ENCODE assay signal across 22 cellular contexts in the genomic region with DNA sequence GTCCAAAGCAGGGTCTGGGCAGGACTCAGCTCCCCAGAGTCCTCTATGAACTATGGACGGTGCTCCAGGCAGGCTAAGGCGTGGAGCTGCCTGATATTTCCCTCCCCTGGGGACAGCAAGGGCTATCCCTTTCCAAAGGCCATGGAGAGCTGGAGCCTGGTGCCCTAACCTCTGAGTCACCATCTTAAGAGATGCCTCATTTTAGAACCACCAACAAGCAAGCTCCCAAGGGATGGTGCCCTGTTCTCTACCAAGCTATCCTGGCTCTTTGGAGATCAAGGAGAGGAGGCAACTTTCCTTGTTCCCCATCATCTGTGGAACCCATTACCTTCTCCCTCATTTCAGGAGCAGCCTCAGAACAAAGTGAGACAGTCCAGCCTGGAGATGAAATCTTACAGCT. TPM values are rescaled to one million over a fixed set of nuclear protein-coding genes. Genes with fewer than 3 reads are reported as not detected.
A peak's percentile ranks its signal among the peaks of the same experiment; 100 is the strongest.
DNase-seq lines count a peak whose midpoint lies in the region; ATAC-seq and TF ChIP-seq lines count a peak whose summit lies in the region.
"Had no signal": no experiment of that assay in that cellular context is flagged by ENCODE, and none has a peak within 500 bp of the region (broad histone marks: within the 10 kb centered on the region; RNA-seq: fewer than 3 reads in every experiment).

No MANE protein-coding gene starts in this region.

- peaks cover 93% of the 10 kb centered on the region for H3K36me3 ChIP-seq in neutrophil
- H3K36me3 ChIP-seq in uterus: no peaks in the 10 kb centered on the region
- H3K36me3 ChIP-seq: BE2C had no signal

- no peaks in the 10 kb centered on the region for H3K9me3 Mint-ChIP-seq in activated T-cell treated with anti-CD3 and anti-CD28 coated beads, Interleukin-2, amount 50 U/mL, for 24 hours
- H3K9me3 Mint-ChIP-seq in activated T-cell treated with anti-CD3 and anti-CD28 coated beads, Interleukin-2, amount 50 U/mL, for 72 hours: no peaks in the 10 kb centered on the region
- no peaks in the 10 kb centered on the region for H3K9me3 Mint-ChIP-seq in activated naive CD8-positive, alpha-beta T cell treated with anti-CD3 and anti-CD28 coated beads, Interleukin-2, amount 50 U/mL, for 24 hours
- H3K9me3 Mint-ChIP-seq: activated naive CD4-positive, alpha-beta T cell treated with anti-CD3 and anti-CD28 coated beads, Interleukin-2, amount 50 U/mL, for 72 hours had no signal

- TF ChIP-seq POLR2A in uterus (IDR thresholded peaks at IDR 0.05): no peak

- H3K4me3 Mint-ChIP-seq in activated T-cell treated with anti-CD3 and anti-CD28 coated beads, Interleukin-2, amount 50 U/mL, for 24 hours: no peak overlapping the region
- no peak overlapping the region for H3K4me3 Mint-ChIP-seq in activated T-cell treated with anti-CD3 and anti-CD28 coated beads, Interleukin-2, amount 50 U/mL, for 72 hours
- H3K4me3 Mint-ChIP-seq in activated naive CD8-positive, alpha-beta T cell treated with anti-CD3 and anti-CD28 coated beads, Interleukin-2, amount 50 U/mL, for 24 hours: no peak overlapping the region

- H3K27ac ChIP-seq in neutrophil: peak overlapping the region; percentile 96
- no peak overlapping the region for H3K27ac ChIP-seq in uterus
- H3K27ac ChIP-seq: gastroesophageal sphincter, stomach, transverse colon had no signal

- H3K27ac Mint-ChIP-seq in activated T-cell treated with anti-CD3 and anti-CD28 coated beads, Interleukin-2, amount 50 U/mL, for 24 hours: peak overlapping the region; percentile 71
- no peak overlapping the region for H3K27ac Mint-ChIP-seq in activated T-cell treated with anti-CD3 and anti-CD28 coated beads, Interleukin-2, amount 50 U/mL, for 72 hours
- peak overlapping the region; percentile 40 for H3K27ac Mint-ChIP-seq in activated naive CD8-positive, alpha-beta T cell treated with anti-CD3 and anti-CD28 coated beads, Interleukin-2, amount 50 U/mL, for 24 hours

- H3K27me3 Mint-ChIP-seq in activated T-cell treated with anti-CD3 and anti-CD28 coated beads, Interleukin-2, amount 50 U/mL, for 24 hours: no peaks in the 10 kb centered on the region
- H3K27me3 Mint-ChIP-seq in activated T-cell treated with anti-CD3 and anti-CD28 coated beads, Interleukin-2, amount 50 U/mL, for 72 hours (ENCODE audit: low read depth): no peaks in the 10 kb centered on the region
- no peaks in the 10 kb centered on the region for H3K27me3 Mint-ChIP-seq in activated naive CD8-positive, alpha-beta T cell treated with anti-CD3 and anti-CD28 coated beads, Interleukin-2, amount 50 U/mL, for 24 hours

- ATAC-seq in activated T-cell treated with anti-CD3 and anti-CD28 coated beads, Interleukin-2, amount 50 U/mL, for 72 hours (replicated peaks in 1 of 2): no peak
- no peak for ATAC-seq in activated naive CD8-positive, alpha-beta T cell treated with anti-CD3 and anti-CD28 coated beads, Interleukin-2, amount 50 U/mL, for 24 hours
- ATAC-seq: activated naive CD4-positive, alpha-beta T cell treated with anti-CD3 and anti-CD28 coated beads, Interleukin-2, amount 50 U/mL, for 72 hours; gastroesophageal sphincter had no signal

- H3K4me1 ChIP-seq in neutrophil (ENCODE audit: control insufficient read depth in 1 of 2, insufficient read depth in 1 of 2, low read depth in 1 of 2, low read length in 1 of 2) (peaks cover 43 to 47% of the 10 kb centered on the region in 2 experiments), uterus (peaks cover 1 to 10% of the 10 kb centered on the region in 2 donors)
- H3K4me1 ChIP-seq: BE2C had no signal

- peaks cover 100% of the 10 kb centered on the region for H3K36me3 Mint-ChIP-seq in activated T-cell treated with anti-CD3 and anti-CD28 coated beads, Interleukin-2, amount 50 U/mL, for 24 hours (ENCODE audit: low read depth)
- peaks cover 26 to 51% of the 10 kb centered on the region in 2 donors for H3K36me3 Mint-ChIP-seq in activated T-cell treated with anti-CD3 and anti-CD28 coated beads, Interleukin-2, amount 50 U/mL, for 72 hours (ENCODE audit: insufficient read depth in 2 of 2)
- peaks cover 94% of the 10 kb centered on the region for H3K36me3 Mint-ChIP-seq in activated naive CD8-positive, alpha-beta T cell treated with anti-CD3 and anti-CD28 coated beads, Interleukin-2, amount 50 U/mL, for 24 hours (ENCODE audit: low read depth)

- DNase-seq in activated T-cell treated with anti-CD3 and anti-CD28 coated beads, Interleukin-2, amount 50 U/mL, for 24 hours: peak; percentile 17
- no peak for DNase-seq in activated T-cell treated with anti-CD3 and anti-CD28 coated beads, Interleukin-2, amount 50 U/mL, for 72 hours
- DNase-seq in LHCN-M2 (ENCODE audit: low read depth) (peak; percentile 78), SW480 (ENCODE audit: low spot score) (no peak), uterus (no peak)
- DNase-seq in activated naive CD8-positive, alpha-beta T cell treated with anti-CD3 and anti-CD28 coated beads, Interleukin-2, amount 50 U/mL, for 24 hours: no peak
- DNase-seq in stimulated activated CD4-positive, alpha-beta T cell treated with anti-CD3 and anti-CD28 coated beads, Interleukin-1b, Interleukin-23, amount 100 ng/mL, for 48 hours: no peak
- DNase-seq: activated CD4-positive, alpha-beta T cell treated with anti-CD3 and anti-CD28 coated beads, Interleukin-2, amount 50 U/mL, for 48 hours; activated CD4-positive, CD25-positive, alpha-beta regulatory T cell; BE2C; islet precursor cell; NCI-H1417 treated with DMSO at 0.1 percent for 48 hours; NCI-H2107; NCI-H510A; NK-92 treated with Interleukin-12 subunit alpha and Interleukin-12 subunit beta, amount 100 ng/mL, for 24 hours; nucleus accumbens; stimulated activated CD4-positive, alpha-beta T cell treated with anti-CD3 and anti-CD28 coated beads, Interleukin-4, amount 100 ng/mL, for 24 hours; stomach; transverse colon had no signal

- no peak for TF ChIP-seq CTCF in neutrophil (IDR thresholded peaks at IDR 0.05)
- TF ChIP-seq CTCF in uterus (IDR thresholded peaks at IDR 0.05): no peak

- H3K27me3 ChIP-seq in neutrophil: no peaks in the 10 kb centered on the region
- H3K27me3 ChIP-seq in uterus: no peaks in the 10 kb centered on the region
- H3K27me3 ChIP-seq: gastroesophageal sphincter, stomach, transverse colon had no signal

- peaks cover 94% of the 10 kb centered on the region for H3K4me1 Mint-ChIP-seq in activated T-cell treated with anti-CD3 and anti-CD28 coated beads, Interleukin-2, amount 50 U/mL, for 24 hours (ENCODE audit: low read depth)
- peaks cover 81% of the 10 kb centered on the region for H3K4me1 Mint-ChIP-seq in activated T-cell treated with anti-CD3 and anti-CD28 coated beads, Interleukin-2, amount 50 U/mL, for 72 hours (ENCODE audit: low read depth)
- peaks cover 71% of the 10 kb centered on the region for H3K4me1 Mint-ChIP-seq in activated naive CD8-positive, alpha-beta T cell treated with anti-CD3 and anti-CD28 coated beads, Interleukin-2, amount 50 U/mL, for 24 hours

- H3K9me3 ChIP-seq in neutrophil: no peaks in the 10 kb centered on the region
- no peaks in the 10 kb centered on the region for H3K9me3 ChIP-seq in uterus
- H3K9me3 ChIP-seq: BE2C, gastroesophageal sphincter, stomach, transverse colon had no signal

- H3K4me3 ChIP-seq in neutrophil (ENCODE audit: low read depth in 1 of 2, low read length in 1 of 2): no peak overlapping the region
- H3K4me3 ChIP-seq in uterus: no peak overlapping the region
- H3K4me3 ChIP-seq: gastroesophageal sphincter, stomach, transverse colon had no signal

- intact Hi-C loops in uterus (cut with DNase I; ENCODE audit: low total_unique reads): no loop called here

RNA-seq across cellular contexts. Expression of a gene that starts 15.7 kb away (rescaled TPM):
- total RNA-seq in activated T-cell treated with anti-CD3 and anti-CD28 coated beads, Interleukin-2, amount 50 U/mL, for 72 hours: 10 to 100 TPM in 1 of 2 donors, 1 to 10 TPM in 1; 9.0 to 10.3 TPM
- 4.3 and 4.6 TPM in 2 replicates for total RNA-seq in LHCN-M2 (2014; rRNA removed)
- polyA plus RNA-seq in LHCN-M2 (2012): 5.2 TPM
- total RNA-seq in uterus: 10 to 100 TPM in 3 of 4 donors, 1 to 10 TPM in 1; 8.5 to 20.6 (median 19.7) TPM

Comparison
In these comparisons a context has a peak if more than half of its experiments do, and no peak if none do; other contexts are left out.
1. DNase-seq: peak in activated T-cell treated with anti-CD3 and anti-CD28 coated beads, Interleukin-2, amount 50 U/mL, for 24 hours (single experiment) and LHCN-M2 (single experiment); none in activated T-cell treated with anti-CD3 and anti-CD28 coated beads, Interleukin-2, amount 50 U/mL, for 72 hours (0 of 2), activated naive CD8-positive, alpha-beta T cell treated with anti-CD3 and anti-CD28 coated beads, Interleukin-2, amount 50 U/mL, for 24 hours (single experiment), SW480 (single experiment), uterus (0 of 2) and stimulated activated CD4-positive, alpha-beta T cell treated with anti-CD3 and anti-CD28 coated beads, Interleukin-1b, Interleukin-23, amount 100 ng/mL, for 48 hours (single experiment).